8 cellular contexts compared by ENCODE assay signal in genomic region chr14:24232645-24233537, GRCh38.
A peak's percentile ranks its signal among the peaks of the same experiment; 100 is the strongest.
DNase-seq lines count a peak whose midpoint lies in the region; ATAC-seq, FAIRE-seq and TF ChIP-seq lines count a peak whose summit lies in the region.

TSS of gene GMPR2 (plus strand) at chr14:24232929. CDS start at chr14:24233254, 325 bp downstream.

- peaks cover 14% of the 10 kb centered on the region for H3K4me1 ChIP-seq in RWPE2 (ENCODE audit: insufficient read depth, poor library complexity, severe bottlenecking)

- peaks cover 37 to 42% of the 10 kb centered on the region in 2 donors for H3K4me1 Mint-ChIP-seq in effector memory CD8-positive, alpha-beta T cell (ENCODE audit: low read depth in 2 of 2)

- peak; percentile 60 for TF ChIP-seq POLR2A in GM19193 (IDR thresholded peaks at IDR 0.05; ENCODE audit: extremely low read depth, insufficient read depth, insufficient read length)

- DNase-seq in DMS153 treated with DMSO at 0.1 percent for 48 hours (lab: John Stamatoyannopoulos, UW; ENCODE audit: unreplicated experiment) (peak; percentile 76), RWPE2 (ENCODE audit: low spot score) (no peak), midbrain (lab: John Stamatoyannopoulos, UW) (peak; percentile 86), urothelium cell line (ENCODE audit: low spot score) (peak; percentile 73)
- no peak for DNase-seq in effector memory CD8-positive, alpha-beta T cell
- no peak for DNase-seq in activated CD4-positive, alpha-beta T cell treated with anti-CD3 and anti-CD28 coated beads for 4 hours

- H3K27me3 ChIP-seq in RWPE2 (ENCODE audit: insufficient read depth, poor library complexity, severe bottlenecking) = no peaks in the 10 kb centered on the region

- no peaks in the 10 kb centered on the region for H3K27me3 Mint-ChIP-seq in effector memory CD8-positive, alpha-beta T cell

- peaks cover 38% of the 10 kb centered on the region for H3K36me3 Mint-ChIP-seq in effector memory CD8-positive, alpha-beta T cell (ENCODE audit: insufficient read depth)

- no peaks in the 10 kb centered on the region for H3K9me3 Mint-ChIP-seq in effector memory CD8-positive, alpha-beta T cell

- FAIRE-seq in urothelium cell line (lab: Jason Lieb, UNC) = no peak

- peak within 1 kb of the TSS; percentile 67 for H3K4me3 ChIP-seq in RWPE2 (ENCODE audit: severe bottlenecking)

- TF ChIP-seq CTCF in RWPE2 (IDR thresholded peaks at IDR 0.05; ENCODE audit: poor library complexity, severe bottlenecking) = no peak

- ATAC-seq in HG03159 (IDR thresholded peaks at IDR 0.05; ENCODE audit: unreplicated experiment) = peak; percentile 49
- ATAC-seq in RWPE2 (ENCODE audit: low read depth) = peak; percentile 55
- peak; percentile 14 for ATAC-seq in effector memory CD8-positive, alpha-beta T cell (replicated peaks)

- peak within 1 kb of the TSS; percentile 81 to 91 for H3K27ac Mint-ChIP-seq in effector memory CD8-positive, alpha-beta T cell

- peak within 1 kb of the TSS; percentile 76 for H3K27ac ChIP-seq in RWPE2 (ENCODE audit: poor library complexity, severe bottlenecking)

- H3K4me3 Mint-ChIP-seq in effector memory CD8-positive, alpha-beta T cell = peak within 1 kb of the TSS; percentile 80 to 85

- H3K36me3 ChIP-seq in RWPE2 (ENCODE audit: low read depth) = peaks cover 68% of the 10 kb centered on the region

- H3K9me3 ChIP-seq in RWPE2 (ENCODE audit: severe bottlenecking) = no peaks in the 10 kb centered on the region

Comparison
In these comparisons a context has a peak if more than half of its experiments do, and no peak if none do; other contexts are left out.
1. DNase-seq: peak in DMS153 treated with DMSO at 0.1 percent for 48 hours (single experiment), midbrain (single experiment) and urothelium cell line (single experiment); none in RWPE2 (single experiment), effector memory CD8-positive, alpha-beta T cell (0 of 3) and activated CD4-positive, alpha-beta T cell treated with anti-CD3 and anti-CD28 coated beads for 4 hours (0 of 2).
2. Peak in every context shown above with its lines, with median percentiles within 50 percentile points of each other: ATAC-seq.